ENCODE assay signal across 2 cellular contexts in the genomic region with DNA sequence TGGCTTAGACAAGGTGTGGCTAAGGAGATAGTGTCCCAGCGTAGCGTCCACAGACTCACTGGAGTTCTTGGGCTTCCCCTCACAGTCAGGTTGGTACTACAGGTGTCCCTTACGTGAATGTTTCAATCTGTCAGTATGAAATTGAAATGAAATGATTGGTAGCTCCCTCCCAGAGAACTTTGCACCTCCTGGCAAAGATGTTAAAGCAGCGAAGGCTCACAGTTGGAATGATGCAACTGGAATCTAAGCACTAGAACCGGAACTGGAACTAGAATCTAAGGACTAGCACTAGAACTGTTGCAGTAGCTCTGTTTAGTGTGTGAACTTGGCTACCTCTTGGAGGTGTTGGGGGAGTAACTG.
TF ChIP-seq lines count a peak whose summit lies in the region.

No MANE protein-coding gene starts in this region.

TF ChIP-seq in SK-N-SH, 30 proteins besides CTCF, POLR2A, EP300 and RAD21 (continued from another document):
- TF ChIP-seq GABPA (IDR thresholded peaks at IDR 0.05; ENCODE audit: low read depth) (no peak), ELF1 (IDR thresholded peaks at IDR 0.05) (no peak), SIN3A (IDR thresholded peaks at IDR 0.05; ENCODE audit: borderline replicate concordance, low read depth, low read length) (no peak)
- TF ChIP-seq, protein P1, sequence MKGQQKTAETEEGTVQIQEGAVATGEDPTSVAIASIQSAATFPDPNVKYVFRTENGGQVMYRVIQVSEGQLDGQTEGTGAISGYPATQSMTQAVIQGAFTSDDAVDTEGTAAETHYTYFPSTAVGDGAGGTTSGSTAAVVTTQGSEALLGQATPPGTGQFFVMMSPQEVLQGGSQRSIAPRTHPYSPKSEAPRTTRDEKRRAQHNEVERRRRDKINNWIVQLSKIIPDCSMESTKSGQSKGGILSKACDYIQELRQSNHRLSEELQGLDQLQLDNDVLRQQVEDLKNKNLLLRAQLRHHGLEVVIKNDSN (IDR thresholded peaks at IDR 0.05; ENCODE audit: borderline replicate concordance, low read depth) = no peak

TF ChIP-seq in SK-N-SH treated with all-trans-retinoic acid at 6 μM for 48 hours, 23 proteins besides CTCF, POLR2A, EP300 and RAD21 (continued from another document):
- TF ChIP-seq, protein P2, sequence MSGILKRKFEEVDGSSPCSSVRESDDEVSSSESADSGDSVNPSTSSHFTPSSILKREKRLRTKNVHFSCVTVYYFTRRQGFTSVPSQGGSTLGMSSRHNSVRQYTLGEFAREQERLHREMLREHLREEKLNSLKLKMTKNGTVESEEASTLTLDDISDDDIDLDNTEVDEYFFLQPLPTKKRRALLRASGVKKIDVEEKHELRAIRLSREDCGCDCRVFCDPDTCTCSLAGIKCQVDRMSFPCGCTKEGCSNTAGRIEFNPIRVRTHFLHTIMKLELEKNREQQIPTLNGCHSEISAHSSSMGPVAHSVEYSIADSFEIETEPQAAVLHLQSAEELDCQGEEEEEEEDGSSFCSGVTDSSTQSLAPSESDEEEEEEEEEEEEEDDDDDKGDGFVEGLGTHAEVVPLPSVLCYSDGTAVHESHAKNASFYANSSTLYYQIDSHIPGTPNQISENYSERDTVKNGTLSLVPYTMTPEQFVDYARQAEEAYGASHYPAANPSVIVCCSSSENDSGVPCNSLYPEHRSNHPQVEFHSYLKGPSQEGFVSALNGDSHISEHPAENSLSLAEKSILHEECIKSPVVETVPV (CRISPR knock-in tag; IDR thresholded peaks at IDR 0.05) = no peak
